Comparison of ENCODE assay signal across 1 cellular context in the genomic region with DNA sequence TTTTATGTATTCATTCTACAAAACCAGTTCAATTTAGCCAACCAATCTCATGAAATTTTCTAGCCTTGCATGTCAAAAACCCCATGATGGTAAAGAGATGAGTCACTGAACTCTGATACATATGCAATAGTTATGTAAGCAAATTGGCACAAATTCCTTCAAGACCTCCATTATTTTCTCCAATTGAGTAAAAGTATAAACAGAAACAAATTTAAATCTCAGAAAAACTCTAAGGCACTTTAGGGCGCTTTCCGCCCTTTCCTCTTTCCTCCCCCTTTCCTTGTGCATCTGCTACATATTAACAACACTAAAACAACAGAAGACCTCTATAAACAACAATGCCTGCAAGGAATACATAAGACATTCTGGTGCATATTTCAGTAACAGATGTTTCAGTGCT.
TF ChIP-seq lines count a peak whose summit lies in the region.

No MANE protein-coding gene starts in this region.

TF ChIP-seq in K562, 482 proteins besides CTCF, POLR2A, EP300 and RAD21 (continued from another document):
- TF ChIP-seq JUND (IDR thresholded peaks at IDR 0.05; ENCODE audit: borderline replicate concordance, low read depth, low read length) (no peak), JUND (tag; IDR thresholded peaks at IDR 0.05; ENCODE audit: borderline replicate concordance, low read depth, low read length) (peak; percentile 20; the same call in 1 of the 3 replicates), ZNF75A (CRISPR knock-in tag; IDR thresholded peaks at IDR 0.05) (no peak), FOSL1 (tag; conservative IDR thresholded peaks at IDR 0.05) (0 out of 2 replicates have a peak, but pooled peaks have one; percentile 28), HEY1 (CRISPR knock-in tag; IDR thresholded peaks at IDR 0.05; ENCODE audit: borderline replicate concordance) (no peak)
TF ChIP-seq in K562: peak in this region for 6.
